Comparison of ENCODE assay signal across 18 cellular contexts in the genomic region with DNA sequence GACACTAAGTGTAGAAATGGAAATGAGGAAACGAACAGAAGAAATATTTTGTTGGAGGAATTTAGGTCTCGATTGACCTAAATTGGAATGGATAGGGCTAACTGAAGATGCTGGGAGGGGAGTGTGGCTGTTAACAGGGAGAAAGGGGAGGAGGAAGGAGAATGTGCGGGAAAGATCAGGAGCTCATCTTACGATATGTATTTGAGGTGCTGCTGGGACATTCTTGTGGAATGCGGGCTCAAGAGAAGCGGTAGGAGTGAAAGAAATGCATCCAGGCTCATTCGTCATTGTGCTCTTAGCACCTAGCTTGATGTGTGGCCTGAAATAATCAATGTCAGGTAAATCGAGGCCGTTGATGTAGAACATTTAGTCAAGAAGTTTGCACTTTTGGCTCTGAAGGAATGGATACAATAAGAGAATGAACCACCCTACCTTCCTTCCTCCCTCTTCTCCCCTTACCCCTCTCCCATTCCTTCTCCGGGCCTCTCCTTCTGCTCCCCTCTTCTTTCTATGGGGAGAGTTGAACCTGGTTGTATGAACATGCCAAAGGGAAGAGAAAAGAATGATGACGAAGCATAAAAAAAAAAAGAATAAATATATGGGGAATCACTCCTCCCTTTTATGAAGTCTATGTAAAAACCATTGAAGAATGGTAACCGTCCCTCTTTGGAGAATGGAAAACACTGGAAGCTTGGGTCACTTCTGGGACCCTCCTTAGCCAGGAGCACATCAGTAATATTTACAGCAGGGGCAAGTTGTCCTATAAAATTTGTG.
"Had no signal": no experiment of that assay in that cellular context is flagged by ENCODE, and none has a peak within 500 bp of the region (broad histone marks: within the 10 kb centered on the region; RNA-seq: fewer than 3 reads in every experiment).

No MANE protein-coding gene starts in this region.

- H3K27ac ChIP-seq: left ventricle myocardium inferior had no signal

- DNase-seq: activated B cell treated with CpG ODN at 0.5 μM for 24 hours; activated CD4-positive, alpha-beta T cell treated with anti-CD3 and anti-CD28 coated beads for 36 hours; activated CD4-positive, alpha-beta T cell treated with anti-CD3 and anti-CD28 coated beads, Interleukin-2, amount 50 U/mL, for 4 hours; activated CD8-positive, alpha-beta memory T cell treated with anti-CD3 and anti-CD28 coated beads, Interleukin-2, amount 50 U/mL, for 48 hours; activated naive CD4-positive, alpha-beta T cell treated with Interleukin-2 at 50 U/mL for 16 hours; activated naive CD8-positive, alpha-beta T cell treated with anti-CD3 and anti-CD28 coated beads, Interleukin-2, amount 10 ng/mL, durations not matched to agents 7 days and 5 days; activated T-cell treated with anti-CD3 and anti-CD28 coated beads, Interleukin-2, amount 50 U/mL, for 4 hours; amniotic stem cell; left ventricle myocardium inferior; retina; stimulated activated CD4-positive, alpha-beta T cell treated with anti-CD3 and anti-CD28 coated beads, Interleukin-2, amount 100 ng/mL, for 48 hours; stimulated activated CD8-positive, alpha-beta memory T cell treated with anti-CD3 and anti-CD28 coated beads, Interleukin-4, amount 100 ng/mL, for 48 hours; stimulated activated naive B cell treated with anti-CD40 and anti-IgM and Interleukin-4, amounts not matched to agents 10 μg/mL and 1 μg/mL and 100 μg/mL, for 72 hours; T-helper 9 cell; trophoblast cell had no signal

- H3K27me3 ChIP-seq: vagina had no signal

- H3K36me3 Mint-ChIP-seq: activated naive CD8-positive, alpha-beta T cell treated with anti-CD3 and anti-CD28 coated beads, Interleukin-2, amount 10 ng/mL, durations not matched to agents 7 days and 5 days; natural killer cell treated with Interleukin-12 subunit alpha and Interleukin-12 subunit beta and Interleukin-15 and Interleukin-18, amount 100 ng/mL, for 72 hours; stimulated activated naive B cell treated with anti-CD40 and anti-IgM and Interleukin-4, amounts not matched to agents 10 μg/mL and 1 μg/mL and 100 μg/mL, for 72 hours had no signal

- H3K27ac Mint-ChIP-seq: activated B cell treated with CpG ODN at 0.5 μM for 24 hours; activated CD4-positive, alpha-beta T cell treated with anti-CD3 and anti-CD28 coated beads for 36 hours; activated naive CD8-positive, alpha-beta T cell treated with anti-CD3 and anti-CD28 coated beads, Interleukin-2, amount 10 ng/mL, durations not matched to agents 7 days and 5 days; activated T-helper 2 cell treated with anti-CD3 and anti-CD28 coated beads, Interferon-gamma antibody, Interleukin-2, Interleukin-4, amounts not matched to agents 10 μg/mL and 5 μg/mL and 100 μg/mL, durations not matched to agents 14 hours and 24 hours and 36 hours; natural killer cell treated with Interleukin-12 subunit alpha and Interleukin-12 subunit beta and Interleukin-15 and Interleukin-18, amount 100 ng/mL, for 72 hours; stimulated activated naive B cell treated with anti-CD40 and anti-IgM and Interleukin-4, amounts not matched to agents 10 μg/mL and 1 μg/mL and 100 μg/mL, for 72 hours had no signal

- H3K4me3 ChIP-seq: left ventricle myocardium inferior, vagina had no signal

- H3K9me3 ChIP-seq: left ventricle myocardium inferior, vagina had no signal

- ATAC-seq: activated CD4-positive, alpha-beta T cell treated with anti-CD3 and anti-CD28 coated beads for 36 hours; activated T-cell treated with anti-CD3 and anti-CD28 coated beads, Interleukin-2, amount 50 U/mL, for 4 hours; natural killer cell treated with Interleukin-12 subunit alpha and Interleukin-12 subunit beta and Interleukin-15 and Interleukin-18, amount 100 ng/mL, for 72 hours; stimulated activated naive B cell treated with anti-CD40 and anti-IgM and Interleukin-4, amounts not matched to agents 10 μg/mL and 1 μg/mL and 100 μg/mL, for 72 hours had no signal

- H3K4me1 Mint-ChIP-seq: activated B cell treated with CpG ODN at 0.5 μM for 24 hours; activated CD4-positive, alpha-beta T cell treated with anti-CD3 and anti-CD28 coated beads for 36 hours; activated naive CD8-positive, alpha-beta T cell treated with anti-CD3 and anti-CD28 coated beads, Interleukin-2, amount 10 ng/mL, durations not matched to agents 7 days and 5 days; stimulated activated naive B cell treated with anti-CD40 and anti-IgM and Interleukin-4, amounts not matched to agents 10 μg/mL and 1 μg/mL and 100 μg/mL, for 72 hours had no signal

- H3K4me3 Mint-ChIP-seq: activated B cell treated with CpG ODN at 0.5 μM for 24 hours; activated CD4-positive, alpha-beta T cell treated with anti-CD3 and anti-CD28 coated beads for 36 hours; activated naive CD8-positive, alpha-beta T cell treated with anti-CD3 and anti-CD28 coated beads, Interleukin-2, amount 10 ng/mL, durations not matched to agents 7 days and 5 days; activated T-cell treated with anti-CD3 and anti-CD28 coated beads, Interleukin-2, amount 50 U/mL, for 4 hours; natural killer cell treated with Interleukin-12 subunit alpha and Interleukin-12 subunit beta and Interleukin-15 and Interleukin-18, amount 100 ng/mL, for 72 hours; stimulated activated naive B cell treated with anti-CD40 and anti-IgM and Interleukin-4, amounts not matched to agents 10 μg/mL and 1 μg/mL and 100 μg/mL, for 72 hours had no signal

- H3K36me3 ChIP-seq: left ventricle myocardium inferior, vagina had no signal

- H3K9me3 Mint-ChIP-seq: activated B cell treated with CpG ODN at 0.5 μM for 24 hours; activated naive CD8-positive, alpha-beta T cell treated with anti-CD3 and anti-CD28 coated beads, Interleukin-2, amount 10 ng/mL, durations not matched to agents 7 days and 5 days; activated T-cell treated with anti-CD3 and anti-CD28 coated beads, Interleukin-2, amount 50 U/mL, for 4 hours; activated T-helper 2 cell treated with anti-CD3 and anti-CD28 coated beads, Interferon-gamma antibody, Interleukin-2, Interleukin-4, amounts not matched to agents 10 μg/mL and 5 μg/mL and 100 μg/mL, durations not matched to agents 14 hours and 24 hours and 36 hours; natural killer cell treated with Interleukin-12 subunit alpha and Interleukin-12 subunit beta and Interleukin-15 and Interleukin-18, amount 100 ng/mL, for 72 hours had no signal
